Comparison of ENCODE assay signal across 8 cellular contexts in the genomic region with DNA sequence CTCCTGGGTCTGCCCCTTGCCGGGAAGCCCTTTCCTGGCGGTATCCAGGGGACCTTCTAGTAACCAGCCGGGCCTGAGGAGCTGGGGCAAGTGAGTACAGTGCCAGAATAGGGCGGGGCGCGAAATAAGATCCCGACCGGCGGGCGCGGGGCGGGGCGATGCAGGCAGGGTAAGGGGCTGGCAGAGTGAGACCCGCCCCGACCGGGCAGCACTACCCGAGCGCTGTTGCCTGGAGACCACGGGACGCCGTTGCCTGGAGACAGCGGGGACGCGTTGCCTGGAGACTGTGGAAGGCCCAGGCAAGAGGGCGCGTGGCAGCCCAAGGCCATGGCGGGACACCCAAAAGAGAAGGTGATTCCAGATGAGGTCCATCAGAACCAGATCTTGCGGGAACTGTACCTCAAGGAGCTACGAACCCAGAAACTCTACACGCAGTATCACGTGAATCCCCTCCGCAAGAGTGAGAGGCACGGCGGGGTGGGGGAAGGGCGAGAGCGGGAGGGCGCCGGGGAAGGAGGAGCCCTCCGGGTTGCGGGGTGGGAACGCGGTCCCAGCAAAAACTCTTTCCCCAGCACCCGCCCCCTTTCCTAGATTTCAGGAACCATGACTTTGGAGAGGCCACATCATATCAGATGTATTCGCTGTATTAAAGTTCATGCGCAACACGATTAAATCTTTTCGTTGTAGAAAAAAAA. TPM values are rescaled to one million over a fixed set of nuclear protein-coding genes. Genes with fewer than 3 reads are reported as not detected.
DNase-seq lines count a peak whose midpoint lies in the region; ATAC-seq and TF ChIP-seq lines count a peak whose summit lies in the region.

No MANE protein-coding gene starts in this region.

- H3K4me1 ChIP-seq in BE2C = no peaks in the 10 kb centered on the region
- no peaks in the 10 kb centered on the region for H3K4me1 ChIP-seq in IMR-90 (ENCODE audit: control insufficient read depth, insufficient read depth, low read length)
- H3K4me1 ChIP-seq in RWPE2 (ENCODE audit: insufficient read depth, poor library complexity, severe bottlenecking) = peaks cover 17% of the 10 kb centered on the region
- H3K4me1 ChIP-seq in iPS DF 6.9 (ENCODE audit: control insufficient read depth, insufficient read depth, low read length) = peaks cover 5% of the 10 kb centered on the region

- 0% methylated on average over 13 of the region's 47 CpGs; no CpG with 5 or more reads in 1 of the 2 experiments for WGBS in IMR-90 (ENCODE audit: extremely low coverage in 2 of 2, insufficient read length in 1 of 2), 2 experiments
- WGBS in iPS DF 6.9 (ENCODE audit: insufficient coverage, insufficient read length) = no CpG with 5 or more reads among the region's 47 CpGs

- peak overlapping the region; percentile 94 for H2AFZ ChIP-seq in IMR-90 (replicated peaks; ENCODE audit: low read length, poor library complexity)

- no peaks in the 10 kb centered on the region for H4K20me1 ChIP-seq in IMR-90 (ENCODE audit: insufficient read depth, low read length)

- H4K8ac ChIP-seq in IMR-90 (ENCODE audit: low read depth in 2 of 2, low read length in 2 of 2) = no peak overlapping the region

- H2AK5ac ChIP-seq in IMR-90 (ENCODE audit: low read depth, low read length) = no peak overlapping the region

- no peak overlapping the region for H3K14ac ChIP-seq in IMR-90 (replicated peaks; ENCODE audit: low read depth, low read length)

- H3K79me1 ChIP-seq in IMR-90 (ENCODE audit: low read depth in 1 of 2, low read length in 2 of 2) = no peaks in the 10 kb centered on the region

- BruUV-seq in IMR-90 (replicated peaks; lab: Mats Ljungman, UMichigan) = no TSS peak

- intact Hi-C loops in IMR-90 (cut with micrococcal nuclease) = no loop called here

- H3K9me1 ChIP-seq in IMR-90 (ENCODE audit: insufficient read depth, low read length) = no peaks in the 10 kb centered on the region; the same call in 1 of the 2 replicates

- H4K5ac ChIP-seq in IMR-90 (ENCODE audit: low read depth, low read length) = no peak overlapping the region

- H3K27me3 ChIP-seq in BE2C (no peaks in the 10 kb centered on the region; the same call in 1 of the 2 replicates), IMR-90 (ENCODE audit: control insufficient read depth, insufficient read depth, low read length) (peaks cover 30% of the 10 kb centered on the region), RWPE2 (ENCODE audit: insufficient read depth, poor library complexity, severe bottlenecking) (no peaks in the 10 kb centered on the region), brain microvascular endothelial cell (replicated peaks) (no peaks in the 10 kb centered on the region), iPS DF 6.9 (ENCODE audit: control insufficient read depth, insufficient read depth, low read length) (no peaks in the 10 kb centered on the region)

- TF ChIP-seq RAD21 in IMR-90 (IDR thresholded peaks at IDR 0.05; ENCODE audit: low read length) = no peak

- H3K4me3 ChIP-seq in BE2C (ENCODE audit: low read depth, low read length) = peak overlapping the region; percentile 43
- H3K4me3 ChIP-seq in IMR-90 (ENCODE audit: insufficient read depth, low read depth, low read length) = peak overlapping the region; percentile 70
- H3K4me3 ChIP-seq in RWPE2 (ENCODE audit: severe bottlenecking) = peak overlapping the region; percentile 19
- H3K4me3 ChIP-seq in brain microvascular endothelial cell (ENCODE audit: low read depth, low read length) = peak overlapping the region; percentile 62
- H3K4me3 ChIP-seq in iPS DF 6.9 (ENCODE audit: low read length) = peak overlapping the region; percentile 72; the same call in 1 of the 2 replicates
- peak overlapping the region; percentile 68 for H3K4me3 ChIP-seq in retinal pigment epithelial cell (ENCODE audit: low read length)

- peak overlapping the region; percentile 45; the same call in 1 of the 2 replicates for H3K9ac ChIP-seq in IMR-90 (ENCODE audit: low read depth, low read length)

- in situ Hi-C loops in IMR-90 (cut with MboI; ENCODE audit: low sequenced_read_pairs) = no loop called here
- in situ Hi-C loops in brain microvascular endothelial cell (cut with HindIII; ENCODE audit: low pct_ligation_motif_present, low sequenced_read_pairs) = no loop called here

- peak; percentile 93 for ATAC-seq in IMR-90 (ENCODE audit: low read depth)
- ATAC-seq in RWPE2 (ENCODE audit: low read depth) = peak; percentile 84
- no peak for ATAC-seq in HG02870 (IDR thresholded peaks at IDR 0.05; ENCODE audit: unreplicated experiment)

- dilution Hi-C loops in IMR-90 (cut with HindIII; ENCODE audit: low sequenced_read_pairs, unreplicated experiment) = no loop called here

- CTCF ChIA-PET in IMR-90 (lab: Yijun Ruan, JAX) = no interaction called here

- H3K27ac ChIP-seq in IMR-90 (ENCODE audit: insufficient read depth, low read length) = no peak overlapping the region
- no peak overlapping the region for H3K27ac ChIP-seq in RWPE2 (ENCODE audit: poor library complexity, severe bottlenecking)
- no peak overlapping the region for H3K27ac ChIP-seq in brain microvascular endothelial cell
- no peak overlapping the region for H3K27ac ChIP-seq in iPS DF 6.9 (ENCODE audit: low read length)

- H3K4ac ChIP-seq in IMR-90 (ENCODE audit: low read depth, low read length) = no peak overlapping the region

- H3K18ac ChIP-seq in IMR-90 (ENCODE audit: low read depth, low read length) = no peak overlapping the region

- H2BK120ac ChIP-seq in IMR-90 (ENCODE audit: low read depth, low read length) = no peak overlapping the region

- no peak overlapping the region for H2BK15ac ChIP-seq in IMR-90 (ENCODE audit: low read depth, low read length)

- H4K91ac ChIP-seq in IMR-90 (ENCODE audit: insufficient read depth, low read depth, low read length) = no peak overlapping the region

- H3K9me3 ChIP-seq in BE2C (no peaks in the 10 kb centered on the region), IMR-90 (ENCODE audit: control insufficient read depth, insufficient read depth, low read length) (no peaks in the 10 kb centered on the region), RWPE2 (ENCODE audit: severe bottlenecking) (no peaks in the 10 kb centered on the region), iPS DF 6.9 (ENCODE audit: control insufficient read depth, insufficient read depth, low read length) (no peaks in the 10 kb centered on the region)

- DNase-seq in BE2C = peak; percentile 84
- DNase-seq in IMR-90 = peak; percentile 32
- DNase-seq in RWPE2 (ENCODE audit: low spot score) = peak; percentile 83
- peak; percentile 60 for DNase-seq in brain microvascular endothelial cell
- DNase-seq in iPS DF 6.9 (ENCODE audit: low read depth, low spot score) = peak; percentile 91
- DNase-seq in retinal pigment epithelial cell (ENCODE audit: low read depth) = peak; percentile 31
- DNase-seq in SKM-1 treated with dmso at 0.1 percent for 144 hours (lab: John Stamatoyannopoulos, UW; ENCODE audit: unreplicated experiment) = no peak

- H3K56ac ChIP-seq in IMR-90 (ENCODE audit: extremely low read depth, insufficient read depth, low read length) = no peak overlapping the region

- TF ChIP-seq CTCF in BE2C (IDR thresholded peaks at IDR 0.05; ENCODE audit: low read depth, low read length) (no peak), IMR-90 (conservative IDR thresholded peaks at IDR 0.05; ENCODE audit: low read depth, low read length) (no peak), RWPE2 (IDR thresholded peaks at IDR 0.05; ENCODE audit: poor library complexity, severe bottlenecking) (no peak), brain microvascular endothelial cell (IDR thresholded peaks at IDR 0.05; ENCODE audit: low read depth, low read length, missing control alignments) (no peak), retinal pigment epithelial cell (conservative IDR thresholded peaks at IDR 0.05; ENCODE audit: low read depth, low read length) (no peak)

- no peak overlapping the region for H2BK5ac ChIP-seq in IMR-90 (ENCODE audit: low read depth, low read length, poor library complexity, severe bottlenecking)

- TF ChIP-seq POLR2A in IMR-90 (IDR thresholded peaks at IDR 0.05; ENCODE audit: low read depth, low read length) = no peak

- POLR2A ChIA-PET in IMR-90 (lab: Charles Lee; ENCODE audit: unreplicated experiment) = no interaction called here

- no peak overlapping the region for H3K23ac ChIP-seq in IMR-90 (ENCODE audit: low read depth, low read length)

- H3K36me3 ChIP-seq in BE2C = no peaks in the 10 kb centered on the region
- H3K36me3 ChIP-seq in IMR-90 (ENCODE audit: control insufficient read depth, insufficient read depth, low read length) = no peaks in the 10 kb centered on the region
- H3K36me3 ChIP-seq in RWPE2 (ENCODE audit: low read depth) = no peaks in the 10 kb centered on the region
- no peaks in the 10 kb centered on the region for H3K36me3 ChIP-seq in brain microvascular endothelial cell (replicated peaks)
- no peaks in the 10 kb centered on the region for H3K36me3 ChIP-seq in iPS DF 6.9 (ENCODE audit: control insufficient read depth, insufficient read depth, low read length)

- H2AK9ac ChIP-seq in IMR-90 (replicated peaks; ENCODE audit: low read depth, low read length, poor library complexity) = no peak overlapping the region

- peak overlapping the region; percentile 99 for H3K4me2 ChIP-seq in IMR-90 (ENCODE audit: low read depth, low read length)

- no peak overlapping the region for H2BK20ac ChIP-seq in IMR-90 (ENCODE audit: low read depth, low read length)

TF ChIP-seq in IMR-90, 13 proteins besides CTCF, POLR2A, EP300 and RAD21:
- peak; percentile 99 for TF ChIP-seq MXI1 (IDR thresholded peaks at IDR 0.05; ENCODE audit: borderline replicate concordance, low read depth, low read length)
- TF ChIP-seq CEBPB (IDR thresholded peaks at IDR 0.05; ENCODE audit: low read depth, low read length) = no peak

RNA-seq across cellular contexts. Expression of a gene that starts 24.3 kb away (rescaled TPM):
- 63.1 TPM for polyA plus RNA-seq in BE2C (2012; ENCODE audit: insufficient read depth, insufficient read length, low read depth)
- 135 and 173 TPM in 2 replicates for total RNA-seq in IMR-90 (2012; rRNA removed)
- 79.0 and 82.8 TPM in 2 replicates for polyA plus RNA-seq in IMR-90 (2012; rRNA removed)
- 39.0 and 98.0 TPM in 2 replicates for polyA plus RNA-seq in IMR-90 (2012; cell fraction: cytosol; rRNA removed)
- 35.8 and 55.8 TPM in 2 replicates for polyA plus RNA-seq in IMR-90 (2012; cell fraction: nucleus; rRNA removed; ENCODE audit: low replicate concordance)

RNA-seq across cellular contexts. Expression of a gene that starts 24.4 kb away (rescaled TPM):
- polyA plus RNA-seq in BE2C (2012; ENCODE audit: insufficient read depth, insufficient read length, low read depth) = 0.15 TPM
- total RNA-seq in IMR-90 (2012; rRNA removed) = 0.28 and 0.36 TPM in 2 replicates
- 0.19 and 0.29 TPM in 2 replicates for polyA plus RNA-seq in IMR-90 (2012; rRNA removed)
- 0.11 TPM in 2 replicates for polyA plus RNA-seq in IMR-90 (2012; cell fraction: cytosol; rRNA removed)
- 0.50 and 2.7 TPM in 2 replicates for polyA plus RNA-seq in IMR-90 (2012; cell fraction: nucleus; rRNA removed; ENCODE audit: low replicate concordance)

Comparison
In these comparisons a context has a peak if more than half of its experiments do, and no peak if none do; other contexts are left out.
1. H3K4me3 ChIP-seq: peak in every context shown above with its lines; median percentile 72 in iPS DF 6.9; 70 in IMR-90; 68 in retinal pigment epithelial cell; 62 in brain microvascular endothelial cell; 43 in BE2C; 19 in RWPE2.